Comparison of ENCODE assay signal across 22 cellular contexts in the genomic region with DNA sequence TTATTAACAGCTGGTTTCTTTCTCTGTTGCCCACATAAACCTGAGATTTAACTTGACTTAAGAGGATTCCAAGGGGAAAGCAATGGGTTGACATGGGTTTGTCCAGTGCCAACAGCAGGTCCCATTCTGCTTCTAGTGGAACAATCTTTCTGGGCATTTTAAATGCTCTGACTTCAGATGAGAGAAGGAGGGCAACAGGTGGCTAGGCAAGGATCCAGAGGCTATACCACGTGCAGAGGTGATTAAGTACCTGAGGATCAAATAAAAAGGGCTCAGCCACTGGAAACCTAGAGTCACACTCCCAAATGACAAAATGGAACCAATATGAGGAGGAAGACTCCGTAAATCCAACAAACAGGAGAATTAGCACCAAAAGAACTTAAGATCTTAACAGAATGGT.
"Had no signal": no experiment of that assay in that cellular context is flagged by ENCODE, and none has a peak within 500 bp of the region (broad histone marks: within the 10 kb centered on the region; RNA-seq: fewer than 3 reads in every experiment).

No MANE protein-coding gene starts in this region.

- ATAC-seq: effector memory CD8-positive, alpha-beta T cell; esophagus mucosa; gastrocnemius medialis; heart right ventricle; left cardiac atrium; left lung; left ventricle myocardium superior; lower lobe of right lung; mucosa of descending colon; naive thymus-derived CD8-positive, alpha-beta T cell had no signal

- H3K9me3 Mint-ChIP-seq: effector memory CD8-positive, alpha-beta T cell; endodermal cell; naive B cell; naive thymus-derived CD8-positive, alpha-beta T cell had no signal

- H3K9me3 ChIP-seq: esophagus squamous epithelium, gastrocnemius medialis, heart right ventricle, left lung, lower lobe of right lung, mucosa of descending colon had no signal

- H3K27ac Mint-ChIP-seq: endodermal cell, mesothelial cell of epicardium had no signal

- H3K27me3 Mint-ChIP-seq: effector memory CD8-positive, alpha-beta T cell; naive B cell; naive thymus-derived CD8-positive, alpha-beta T cell had no signal

- H3K4me1 Mint-ChIP-seq: endodermal cell had no signal

- H3K4me3 Mint-ChIP-seq: effector memory CD8-positive, alpha-beta T cell; endodermal cell; mesothelial cell of epicardium; naive thymus-derived CD8-positive, alpha-beta T cell had no signal

- DNase-seq: effector CD8-positive, alpha-beta T cell; effector memory CD8-positive, alpha-beta T cell; endodermal cell; erythroblast; esophagus squamous epithelium; foreskin fibroblast; foreskin melanocyte; gastrocnemius medialis; glutamatergic neuron; head of caudate nucleus; heart right ventricle; hippocampal formation; left cardiac atrium; left lung; left ventricle myocardium superior; lower lobe of right lung; mesenchymal stem cell; mucosa of descending colon; naive B cell; naive thymus-derived CD8-positive, alpha-beta T cell had no signal
